ENCODE assay signal across 7 cellular contexts in the genomic region with DNA sequence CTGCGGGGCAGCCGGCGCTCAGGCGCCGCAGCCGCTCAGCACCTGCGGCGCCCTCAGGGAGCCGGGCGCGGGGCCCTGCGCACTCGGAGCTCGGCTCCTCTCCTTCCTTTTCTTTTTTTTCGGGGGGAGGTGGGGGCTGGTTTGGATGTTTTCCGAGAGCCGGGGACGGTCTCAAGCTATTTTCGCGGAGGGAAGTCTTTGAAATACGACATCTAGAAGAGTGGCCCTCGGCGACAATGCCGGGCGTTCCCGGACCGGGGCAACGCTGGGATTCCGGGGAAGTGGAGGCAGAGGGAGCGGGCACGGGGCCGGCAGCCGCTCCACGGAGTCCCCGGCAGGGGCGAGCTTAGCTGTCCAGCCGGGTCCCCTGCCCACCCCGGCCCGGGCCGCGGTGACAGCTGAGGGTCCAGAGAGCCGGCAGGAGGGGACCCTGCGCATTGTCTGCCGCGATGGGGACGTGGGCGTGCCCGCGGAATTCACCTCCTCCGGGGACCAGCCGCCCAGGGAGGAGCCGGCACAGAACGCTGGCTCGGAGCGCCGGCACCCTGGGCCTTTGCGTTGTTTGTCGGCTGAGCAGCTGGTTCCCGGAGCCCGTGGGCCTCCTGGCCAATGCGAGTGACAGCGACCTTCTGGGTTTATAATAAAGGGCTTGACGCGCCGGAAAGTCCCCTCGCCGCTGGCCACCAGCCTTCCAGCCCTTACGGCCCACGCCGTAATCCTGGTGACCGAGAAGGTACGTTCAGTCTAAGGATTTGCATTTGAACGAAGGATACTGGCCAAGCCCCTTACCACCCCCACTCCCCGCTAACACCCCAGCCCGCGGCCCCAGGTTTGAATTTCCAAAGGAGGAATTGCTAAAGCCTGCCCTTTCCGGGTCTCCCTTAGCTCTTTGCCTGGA. TPM values are rescaled to one million over a fixed set of nuclear protein-coding genes. Genes with fewer than 3 reads are reported as not detected.
DNase-seq lines count a peak whose midpoint lies in the region; ATAC-seq and TF ChIP-seq lines count a peak whose summit lies in the region.

No MANE protein-coding gene starts in this region.

- POLR2A ChIA-PET in activated naive CD8-positive, alpha-beta T cell treated with anti-CD3 and anti-CD28 coated beads, Interleukin-2, amount 10 ng/mL, durations not matched to agents 7 days and 5 days (lab: Charles Lee) = interaction anchor here (0.6 to 3.5 kb wide), 13 partner anchors 9 to 379 kb away, joined by 3 to 32 read pairs (median 4); partner anchors contain the start of genes NDUFV3 and RSPH1

- peaks cover 2% of the 10 kb centered on the region for H3K27me3 Mint-ChIP-seq in activated naive CD8-positive, alpha-beta T cell treated with anti-CD3 and anti-CD28 coated beads, Interleukin-2, amount 10 ng/mL, durations not matched to agents 7 days and 5 days

- H3K79me2 ChIP-seq in smooth muscle cell (ENCODE audit: low read depth) = no peaks in the 10 kb centered on the region

- H3K27ac ChIP-seq in SJCRH30 = no peak overlapping the region
- no peak overlapping the region for H3K27ac ChIP-seq in iPS DF 6.9 (ENCODE audit: low read length)
- peak overlapping the region; percentile 90 for H3K27ac ChIP-seq in smooth muscle cell (ENCODE audit: low read depth)

- H4K20me1 ChIP-seq in smooth muscle cell (ENCODE audit: low read depth) = no peaks in the 10 kb centered on the region

- peak overlapping the region; percentile 84 for H3K27ac Mint-ChIP-seq in activated naive CD8-positive, alpha-beta T cell treated with anti-CD3 and anti-CD28 coated beads, Interleukin-2, amount 10 ng/mL, durations not matched to agents 7 days and 5 days

- peak overlapping the region; percentile 91 for H2AFZ ChIP-seq in smooth muscle cell (ENCODE audit: low read depth)

- H3K4me2 ChIP-seq in smooth muscle cell = peak overlapping the region; percentile 94

- peak overlapping the region; percentile 26 for H3K4me3 ChIP-seq in SJCRH30
- H3K4me3 ChIP-seq in iPS DF 6.9 (ENCODE audit: low read length) = peak overlapping the region; percentile 50
- peak overlapping the region; percentile 77 for H3K4me3 ChIP-seq in smooth muscle cell

- no CpG with 5 or more reads among the region's 77 CpGs for WGBS in iPS DF 6.9 (ENCODE audit: insufficient coverage, insufficient read length)
- WGBS in smooth muscle cell (ENCODE audit: low lambda C conversion rate) = 2% methylated on average over 61 of the region's 77 CpGs

- H3K4me1 Mint-ChIP-seq in activated naive CD8-positive, alpha-beta T cell treated with anti-CD3 and anti-CD28 coated beads, Interleukin-2, amount 10 ng/mL, durations not matched to agents 7 days and 5 days = peaks cover 31% of the 10 kb centered on the region

- no peaks in the 10 kb centered on the region for H3K36me3 ChIP-seq in SJCRH30
- H3K36me3 ChIP-seq in iPS DF 6.9 (ENCODE audit: control insufficient read depth, insufficient read depth, low read length) = no peaks in the 10 kb centered on the region
- H3K36me3 ChIP-seq in smooth muscle cell (ENCODE audit: low read depth) = no peaks in the 10 kb centered on the region

- peaks cover 25% of the 10 kb centered on the region for H3K36me3 Mint-ChIP-seq in activated naive CD8-positive, alpha-beta T cell treated with anti-CD3 and anti-CD28 coated beads, Interleukin-2, amount 10 ng/mL, durations not matched to agents 7 days and 5 days

- peak overlapping the region; percentile 87 for H3K4me3 Mint-ChIP-seq in activated naive CD8-positive, alpha-beta T cell treated with anti-CD3 and anti-CD28 coated beads, Interleukin-2, amount 10 ng/mL, durations not matched to agents 7 days and 5 days

- peak; percentile 29 for ATAC-seq in GM18520 (IDR thresholded peaks at IDR 0.05; ENCODE audit: unreplicated experiment)
- peak; percentile 46 for ATAC-seq in HG03095 (IDR thresholded peaks at IDR 0.05; ENCODE audit: unreplicated experiment)
- ATAC-seq in activated naive CD8-positive, alpha-beta T cell treated with anti-CD3 and anti-CD28 coated beads, Interleukin-2, amount 10 ng/mL, durations not matched to agents 7 days and 5 days (ENCODE audit: low read depth) = peak; percentile 73
- no peak for ATAC-seq in GM21528 (IDR thresholded peaks at IDR 0.05; ENCODE audit: low FRiP score, unreplicated experiment)

- H3K9ac ChIP-seq in smooth muscle cell (ENCODE audit: low read depth) = peak overlapping the region; percentile 58

- no peak for DNase-seq in SJCRH30
- peak; percentile 76 for DNase-seq in activated naive CD8-positive, alpha-beta T cell treated with anti-CD3 and anti-CD28 coated beads, Interleukin-2, amount 10 ng/mL, durations not matched to agents 7 days and 5 days
- no peak for DNase-seq in iPS DF 6.9 (ENCODE audit: low read depth, low spot score)
- no peak for DNase-seq in smooth muscle cell (lab: John Stamatoyannopoulos, UW; ENCODE audit: unreplicated experiment)

- no peaks in the 10 kb centered on the region for H3K9me3 Mint-ChIP-seq in activated naive CD8-positive, alpha-beta T cell treated with anti-CD3 and anti-CD28 coated beads, Interleukin-2, amount 10 ng/mL, durations not matched to agents 7 days and 5 days

- H3K27me3 ChIP-seq in SJCRH30 = peaks cover 25% of the 10 kb centered on the region
- no peaks in the 10 kb centered on the region for H3K27me3 ChIP-seq in iPS DF 6.9 (ENCODE audit: control insufficient read depth, insufficient read depth, low read length)
- no peaks in the 10 kb centered on the region for H3K27me3 ChIP-seq in smooth muscle cell (ENCODE audit: low read depth)

- H3K4me1 ChIP-seq in SJCRH30 (peaks cover 3% of the 10 kb centered on the region; the same call in 1 of the 2 replicates), iPS DF 6.9 (ENCODE audit: control insufficient read depth, insufficient read depth, low read length) (no peaks in the 10 kb centered on the region), smooth muscle cell (ENCODE audit: low read depth) (peaks cover 25% of the 10 kb centered on the region)

- H3F3A ChIP-seq in smooth muscle cell (ENCODE audit: low read depth) = peaks cover 19% of the 10 kb centered on the region

- no peaks in the 10 kb centered on the region for H3K9me3 ChIP-seq in SJCRH30 (replicated peaks)
- H3K9me3 ChIP-seq in iPS DF 6.9 (ENCODE audit: control insufficient read depth, insufficient read depth, low read length) = no peaks in the 10 kb centered on the region
- H3K9me3 ChIP-seq in smooth muscle cell (replicated peaks; ENCODE audit: low read depth) = no peaks in the 10 kb centered on the region

- TF ChIP-seq CTCF in smooth muscle cell (IDR thresholded peaks at IDR 0.05; ENCODE audit: borderline replicate concordance, insufficient read depth, poor library complexity, severe bottlenecking) = no peak

RNA-seq across cellular contexts. Expression of gene SLC37A1, which starts 0.6 kb away (rescaled TPM):
- total RNA-seq in SJCRH30 (2014; rRNA removed; shearing (Covaris generic)) = not detected in 2 replicates
- total RNA-seq in activated naive CD8-positive, alpha-beta T cell treated with anti-CD3 and anti-CD28 coated beads, Interleukin-2, amount 10 ng/mL, durations not matched to agents 7 days and 5 days = 10 to 100 TPM; 24.7 to 25.4 TPM
- 18.0 and 19.4 TPM in 2 replicates for total RNA-seq in smooth muscle cell
- polyA plus RNA-seq in smooth muscle cell = 14.6 and 15.0 TPM in 2 replicates

RNA-seq across cellular contexts. Expression of gene RSPH1, which starts 18.2 kb away (rescaled TPM):
- not detected in 2 replicates for total RNA-seq in SJCRH30 (2014; rRNA removed; shearing (Covaris generic))
- total RNA-seq in activated naive CD8-positive, alpha-beta T cell treated with anti-CD3 and anti-CD28 coated beads, Interleukin-2, amount 10 ng/mL, durations not matched to agents 7 days and 5 days = not detected
- total RNA-seq in smooth muscle cell = 0.13 TPM in 1 of 2 replicates, not detected in the other
- 0.16 TPM in 1 of 2 replicates, not detected in the other for polyA plus RNA-seq in smooth muscle cell

Comparison
In these comparisons a context has a peak if more than half of its experiments do, and no peak if none do; other contexts are left out.
1. H3K4me3 ChIP-seq: peak in every context shown above with its lines; median percentile 77 in smooth muscle cell; 50 in iPS DF 6.9; 26 in SJCRH30.
2. RNA of gene SLC37A1, which starts 0.6 kb away (total RNA-seq): 24.7 to 25.4 TPM in activated naive CD8-positive, alpha-beta T cell treated with anti-CD3 and anti-CD28 coated beads, Interleukin-2, amount 10 ng/mL, durations not matched to agents 7 days and 5 days and 18.0 to 19.4 TPM in smooth muscle cell; not detected in SJCRH30; every median in the first group is over 10 times any median in the second.